In the genomic region with DNA sequence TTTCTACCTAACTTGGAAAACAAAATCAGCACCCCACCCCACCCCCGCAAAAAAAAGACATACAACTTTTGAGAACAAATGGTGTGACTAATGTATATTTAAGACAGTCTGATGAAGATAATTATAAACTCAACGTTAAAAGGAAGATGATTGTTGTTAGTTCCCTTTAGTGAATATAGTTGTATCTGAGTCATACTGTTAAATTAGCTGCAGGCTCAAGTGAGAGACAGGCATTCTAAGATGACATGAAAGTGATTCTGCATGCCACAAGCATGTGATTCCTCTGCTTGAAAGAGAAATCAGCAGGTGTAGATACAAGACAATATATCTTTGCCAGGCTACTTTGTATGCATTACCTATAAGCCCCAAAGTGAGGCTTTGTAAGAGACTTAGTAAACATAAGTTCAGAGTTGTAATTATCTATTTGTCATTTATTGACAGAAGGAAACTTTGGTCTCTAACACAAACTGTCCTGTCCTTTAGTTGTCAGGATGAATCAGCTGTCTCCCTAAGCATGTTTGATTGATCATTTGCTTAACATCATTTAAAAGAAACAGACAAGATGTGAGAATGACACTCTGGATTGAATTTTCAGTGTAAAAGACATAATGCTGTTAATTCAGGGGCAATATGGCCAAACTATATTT, we compare ENCODE assay signal across 10 cellular contexts.
DNase-seq lines count a peak whose midpoint lies in the region; ATAC-seq, FAIRE-seq and TF ChIP-seq lines count a peak whose summit lies in the region.
"Had no signal": no experiment of that assay in that cellular context is flagged by ENCODE, and none has a peak within 500 bp of the region (broad histone marks: within the 10 kb centered on the region; RNA-seq: fewer than 3 reads in every experiment).

No MANE protein-coding gene starts in this region.

- no peak for FAIRE-seq in HepG2 (lab: Jason Lieb, UNC)

- no peaks in the 10 kb centered on the region for H3K79me2 ChIP-seq in HepG2 (ENCODE audit: insufficient read depth, low read length)

- H3K27me3 ChIP-seq in adipocyte (replicated peaks; ENCODE audit: control insufficient read depth, insufficient read depth, low read length): no peaks in the 10 kb centered on the region
- H3K27me3 ChIP-seq in HepG2 (ENCODE audit: control insufficient read depth in 1 of 2, insufficient read depth in 2 of 2, low read length in 2 of 2): no peaks in the 10 kb centered on the region

- POLR2A ChIA-PET in HepG2 (lab: Yijun Ruan, JAX): no interaction called here

- no TSS peak for BruUV-seq in HepG2 (replicated peaks; lab: Mats Ljungman, UMichigan)

- H2AFZ ChIP-seq in HepG2 (ENCODE audit: low read length): no peak overlapping the region

- H3K9me3 ChIP-seq in adipocyte (ENCODE audit: control insufficient read depth, low read length): no peaks in the 10 kb centered on the region
- H3K9me3 ChIP-seq in HepG2 (ENCODE audit: low read length): no peaks in the 10 kb centered on the region

- H3K9ac ChIP-seq in adipocyte (ENCODE audit: low read length): no peak overlapping the region
- no peak overlapping the region for H3K9ac ChIP-seq in HepG2 (ENCODE audit: insufficient read depth, low read depth, low read length)

- whole genome bisulfite sequencing in HepG2 (ENCODE audit: low lambda C conversion rate): 22% methylated on average over 2 of the region's 2 CpGs

- H3K4me1 ChIP-seq in adipocyte (ENCODE audit: control insufficient read depth, insufficient read depth, low read length) (peaks cover 4% of the 10 kb centered on the region), HepG2 (ENCODE audit: insufficient read depth, low read length) (0 out of 2 replicates have a peak, but pooled peaks cover 11% of the 10 kb centered on the region)

- no peak for TF ChIP-seq POLR2A in HepG2 (IDR thresholded peaks at IDR 0.05; ENCODE audit: insufficient read depth in 1 of 2, low read depth in 2 of 2, low read length in 2 of 2)

- TF ChIP-seq EP300 in HepG2 (IDR thresholded peaks at IDR 0.05; ENCODE audit: low read depth in 2 of 2, low read length in 2 of 2): no peak
- no peak for TF ChIP-seq EP300 in HepG2 (CRISPR knock-in tag; IDR thresholded peaks at IDR 0.05; ENCODE audit: borderline replicate concordance)

- ATAC-seq in HG03469 (IDR thresholded peaks at IDR 0.05; ENCODE audit: unreplicated experiment) (peak; percentile 50), HepG2 (peak; percentile 61; the same call in 1 of the 3 replicates), GM18858 (IDR thresholded peaks at IDR 0.05; ENCODE audit: unreplicated experiment) (no peak)

- H3K4me3 ChIP-seq in adipocyte (ENCODE audit: low read length): no peak overlapping the region
- H3K4me3 ChIP-seq in HepG2 (replicated peaks in 1 of 3; ENCODE audit: insufficient read depth in 1 of 3, low read depth in 2 of 3, low read length in 3 of 3): no peak overlapping the region

- no peak overlapping the region for H3K4me2 ChIP-seq in HepG2 (ENCODE audit: low read depth, low read length)

- TF ChIP-seq CTCF in HepG2 (CRISPR knock-in tag; IDR thresholded peaks at IDR 0.05): no peak

- DNase-seq in EL (peak; percentile 70), adipocyte (ENCODE audit: low read depth) (peak; percentile 19), HepG2 (ENCODE audit: low spot score) (no peak), NCI-H524 (lab: John Stamatoyannopoulos, UW) (no peak)
- DNase-seq in activated naive CD4-positive, alpha-beta T cell treated with anti-CD3 and anti-CD28 coated beads, Interleukin-2, amount 50 U/mL, for 16 hours: no peak
- DNase-seq in activated CD8-positive, alpha-beta memory T cell treated with anti-CD3 and anti-CD28 coated beads, Interleukin-2, amount 50 U/mL, for 4 hours: no peak
- DNase-seq: stimulated activated CD4-positive, alpha-beta T cell treated with anti-CD3 and anti-CD28 coated beads, Interleukin-2, amount 100 ng/mL, for 48 hours; T-helper 2 cell had no signal

- in situ Hi-C loops in HepG2 (cut with HindIII; ENCODE audit: extremely low pct_ligation_motif_present, low pct_unique_long_range_greater_than_20kb): no loop called here

- no peaks in the 10 kb centered on the region for H3K36me3 ChIP-seq in adipocyte (ENCODE audit: control insufficient read depth, insufficient read depth, low read length, severe bottlenecking)
- H3K36me3 ChIP-seq in HepG2 (replicated peaks in 1 of 2; ENCODE audit: control insufficient read depth in 1 of 2, insufficient read depth in 2 of 2, low read length in 2 of 2): no peaks in the 10 kb centered on the region

- H4K20me1 ChIP-seq in HepG2 (ENCODE audit: insufficient read depth, low read length): no peaks in the 10 kb centered on the region

- intact Hi-C loops in HepG2 (cut with micrococcal nuclease; ENCODE audit: unreplicated experiment): no loop called here

- CTCF ChIA-PET in HepG2 (lab: Yijun Ruan, JAX; ENCODE audit: low intra/inter-chr PET ratio, low total read pairs): no interaction called here

- H3K27ac ChIP-seq in HepG2 (ENCODE audit: extremely low read length, insufficient read depth, low read length): no peak overlapping the region

- no peak for TF ChIP-seq RAD21 in HepG2 (CRISPR knock-in tag; IDR thresholded peaks at IDR 0.05)

TF ChIP-seq in HepG2, 621 proteins besides CTCF, POLR2A, EP300 and RAD21:
- TF ChIP-seq, protein P1, sequence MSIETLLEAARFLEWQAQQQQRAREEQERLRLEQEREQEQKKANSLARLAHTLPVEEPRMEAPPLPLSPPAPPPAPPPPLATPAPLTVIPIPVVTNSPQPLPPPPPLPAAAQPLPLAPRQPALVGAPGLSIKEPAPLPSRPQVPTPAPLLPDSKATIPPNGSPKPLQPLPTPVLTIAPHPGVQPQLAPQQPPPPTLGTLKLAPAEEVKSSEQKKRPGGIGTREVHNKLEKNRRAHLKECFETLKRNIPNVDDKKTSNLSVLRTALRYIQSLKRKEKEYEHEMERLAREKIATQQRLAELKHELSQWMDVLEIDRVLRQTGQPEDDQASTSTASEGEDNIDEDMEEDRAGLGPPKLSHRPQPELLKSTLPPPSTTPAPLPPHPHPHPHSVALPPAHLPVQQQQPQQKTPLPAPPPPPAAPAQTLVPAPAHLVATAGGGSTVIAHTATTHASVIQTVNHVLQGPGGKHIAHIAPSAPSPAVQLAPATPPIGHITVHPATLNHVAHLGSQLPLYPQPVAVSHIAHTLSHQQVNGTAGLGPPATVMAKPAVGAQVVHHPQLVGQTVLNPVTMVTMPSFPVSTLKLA (IDR thresholded peaks at IDR 0.05): no peak
- TF ChIP-seq MTA1 (CRISPR knock-in tag; IDR thresholded peaks at IDR 0.05; ENCODE audit: borderline replicate concordance) (no peak), ZBED4 (CRISPR knock-in tag; IDR thresholded peaks at IDR 0.05; ENCODE audit: borderline replicate concordance) (no peak)

Comparison
In these comparisons a context has a peak if more than half of its experiments do, and no peak if none do; other contexts are left out.
1. DNase-seq: peak in EL (single experiment) and adipocyte (single experiment); none in HepG2 (single experiment), NCI-H524 (0 of 2), activated naive CD4-positive, alpha-beta T cell treated with anti-CD3 and anti-CD28 coated beads, Interleukin-2, amount 50 U/mL, for 16 hours (single experiment) and activated CD8-positive, alpha-beta memory T cell treated with anti-CD3 and anti-CD28 coated beads, Interleukin-2, amount 50 U/mL, for 4 hours (single experiment).